ENCODE assay signal across 1 cellular context in the genomic region with DNA sequence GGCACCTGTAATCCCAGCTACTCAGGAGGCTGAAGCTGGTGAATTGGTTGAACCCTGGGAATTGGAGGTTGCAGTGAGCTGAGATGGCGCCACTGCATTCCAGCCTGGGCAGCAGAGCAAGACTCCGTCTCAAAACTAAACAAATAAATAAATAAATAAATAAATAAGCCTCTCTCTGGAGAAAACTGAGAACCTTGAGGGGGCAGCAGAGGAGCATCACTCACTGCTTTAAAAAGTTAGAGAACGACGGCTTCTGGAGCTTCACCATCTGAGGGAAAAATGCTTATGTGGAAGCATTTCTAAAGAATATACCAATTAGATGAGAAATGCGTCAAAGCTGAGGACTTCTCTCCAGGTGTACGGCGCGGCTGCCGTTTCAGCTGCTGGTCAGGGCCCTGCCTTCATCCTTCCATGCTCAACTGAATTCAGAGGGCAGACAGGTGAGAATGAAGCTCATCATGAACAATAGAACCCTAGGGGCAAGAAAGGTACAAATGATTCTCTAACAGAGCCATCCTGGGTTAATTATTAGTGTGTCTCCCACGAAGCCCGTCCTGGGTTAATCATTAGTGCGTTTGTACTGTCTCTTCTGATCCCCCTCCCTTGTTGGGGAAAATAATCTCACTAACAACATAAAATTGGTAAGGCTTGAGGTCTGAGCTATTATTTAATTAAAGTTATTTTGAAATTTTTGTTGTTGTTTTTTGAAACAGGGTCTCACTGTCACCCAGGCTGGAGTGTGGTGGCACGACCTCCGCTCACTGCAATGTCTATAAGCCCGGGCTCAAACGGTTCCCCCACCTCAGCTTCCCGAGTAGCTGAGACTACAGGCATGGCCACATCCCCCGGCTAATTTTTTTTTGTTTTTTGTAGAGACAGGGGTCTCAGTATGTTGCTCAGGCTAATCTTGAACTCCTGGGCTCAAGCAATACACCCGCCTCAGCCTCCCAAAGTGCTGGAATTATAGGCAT.
A peak's percentile ranks its signal among the peaks of the same experiment; 100 is the strongest.
TF ChIP-seq lines count a peak whose summit lies in the region.

No MANE protein-coding gene starts in this region.

TF ChIP-seq in HEK293, 187 proteins besides CTCF, POLR2A, EP300 and RAD21 (continued from another document and continues in another):
- TF ChIP-seq, protein P1, sequence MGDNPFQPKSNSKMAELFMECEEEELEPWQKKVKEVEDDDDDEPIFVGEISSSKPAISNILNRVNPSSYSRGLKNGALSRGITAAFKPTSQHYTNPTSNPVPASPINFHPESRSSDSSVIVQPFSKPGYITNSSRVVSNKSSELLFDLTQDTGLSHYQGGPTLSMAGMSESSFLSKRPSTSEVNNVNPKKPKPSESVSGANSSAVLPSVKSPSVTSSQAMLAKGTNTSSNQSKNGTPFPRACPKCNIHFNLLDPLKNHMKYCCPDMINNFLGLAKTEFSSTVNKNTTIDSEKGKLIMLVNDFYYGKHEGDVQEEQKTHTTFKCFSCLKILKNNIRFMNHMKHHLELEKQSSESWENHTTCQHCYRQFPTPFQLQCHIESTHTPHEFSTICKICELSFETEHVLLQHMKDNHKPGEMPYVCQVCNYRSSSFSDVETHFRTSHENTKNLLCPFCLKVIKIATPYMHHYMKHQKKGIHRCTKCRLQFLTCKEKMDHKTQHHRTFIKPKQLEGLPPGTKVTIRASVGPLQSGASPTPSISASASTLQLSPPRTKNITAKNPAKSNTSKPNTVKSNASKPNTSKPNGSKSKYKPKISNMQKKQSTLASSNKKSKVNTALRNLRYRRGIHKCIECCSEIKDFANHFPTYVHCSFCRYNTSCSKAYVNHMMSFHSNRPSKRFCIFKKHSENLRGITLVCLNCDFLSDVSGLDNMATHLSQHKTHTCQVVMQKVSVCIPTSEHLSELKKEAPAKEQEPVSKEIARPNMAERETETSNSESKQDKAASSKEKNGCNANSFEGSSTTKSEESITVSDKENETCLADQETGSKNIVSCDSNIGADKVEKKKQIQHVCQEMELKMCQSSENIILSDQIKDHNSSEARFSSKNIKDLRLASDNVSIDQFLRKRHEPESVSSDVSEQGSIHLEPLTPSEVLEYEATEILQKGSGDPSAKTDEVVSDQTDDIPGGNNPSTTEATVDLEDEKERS (tag by site-specific recombination; IDR thresholded peaks at IDR 0.05): no peak
- TF ChIP-seq, protein P2, sequence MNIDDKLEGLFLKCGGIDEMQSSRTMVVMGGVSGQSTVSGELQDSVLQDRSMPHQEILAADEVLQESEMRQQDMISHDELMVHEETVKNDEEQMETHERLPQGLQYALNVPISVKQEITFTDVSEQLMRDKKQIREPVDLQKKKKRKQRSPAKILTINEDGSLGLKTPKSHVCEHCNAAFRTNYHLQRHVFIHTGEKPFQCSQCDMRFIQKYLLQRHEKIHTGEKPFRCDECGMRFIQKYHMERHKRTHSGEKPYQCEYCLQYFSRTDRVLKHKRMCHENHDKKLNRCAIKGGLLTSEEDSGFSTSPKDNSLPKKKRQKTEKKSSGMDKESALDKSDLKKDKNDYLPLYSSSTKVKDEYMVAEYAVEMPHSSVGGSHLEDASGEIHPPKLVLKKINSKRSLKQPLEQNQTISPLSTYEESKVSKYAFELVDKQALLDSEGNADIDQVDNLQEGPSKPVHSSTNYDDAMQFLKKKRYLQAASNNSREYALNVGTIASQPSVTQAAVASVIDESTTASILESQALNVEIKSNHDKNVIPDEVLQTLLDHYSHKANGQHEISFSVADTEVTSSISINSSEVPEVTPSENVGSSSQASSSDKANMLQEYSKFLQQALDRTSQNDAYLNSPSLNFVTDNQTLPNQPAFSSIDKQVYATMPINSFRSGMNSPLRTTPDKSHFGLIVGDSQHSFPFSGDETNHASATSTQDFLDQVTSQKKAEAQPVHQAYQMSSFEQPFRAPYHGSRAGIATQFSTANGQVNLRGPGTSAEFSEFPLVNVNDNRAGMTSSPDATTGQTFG (tag by site-specific recombination; IDR thresholded peaks at IDR 0.05; ENCODE audit: borderline replicate concordance): no peak
- TF ChIP-seq ZNF146 (tag by site-specific recombination; IDR thresholded peaks at IDR 0.05) (no peak), ZNF549 (tag by site-specific recombination; IDR thresholded peaks at IDR 0.05) (no peak), ZNF324 (tag by site-specific recombination; IDR thresholded peaks at IDR 0.05) (no peak), SALL2 (tag by site-specific recombination; IDR thresholded peaks at IDR 0.05; ENCODE audit: borderline replicate concordance) (no peak), ZNF302 (tag by site-specific recombination; IDR thresholded peaks at IDR 0.05; ENCODE audit: low read depth) (no peak), HOXA7 (CRISPR knock-in tag; IDR thresholded peaks at IDR 0.05; ENCODE audit: borderline replicate concordance) (no peak), ZNF121 (tag by site-specific recombination; IDR thresholded peaks at IDR 0.05) (peak; percentile 56; the same call in 1 of the 2 replicates), OVOL3 (tag by site-specific recombination; IDR thresholded peaks at IDR 0.05) (no peak), ZNF112 (tag by site-specific recombination; IDR thresholded peaks at IDR 0.05) (no peak), ZFP69B (tag by site-specific recombination; IDR thresholded peaks at IDR 0.05) (no peak), ZNF292 (tag by site-specific recombination; IDR thresholded peaks at IDR 0.05; ENCODE audit: borderline replicate concordance, low read depth) (no peak), ZNF677 (tag by site-specific recombination; IDR thresholded peaks at IDR 0.05) (no peak), ZNF670 (tag by site-specific recombination; IDR thresholded peaks at IDR 0.05; ENCODE audit: low read depth) (no peak), ZNF202 (tag by site-specific recombination; IDR thresholded peaks at IDR 0.05; ENCODE audit: borderline replicate concordance) (no peak), ZNF114 (tag by site-specific recombination; IDR thresholded peaks at IDR 0.05) (no peak), ZBTB17 (tag by site-specific recombination; IDR thresholded peaks at IDR 0.05) (no peak), ZNF24 (tag by site-specific recombination; IDR thresholded peaks at IDR 0.05) (no peak), ZNF248 (tag by site-specific recombination; IDR thresholded peaks at IDR 0.05) (no peak), ZNF48 (tag by site-specific recombination; IDR thresholded peaks at IDR 0.05) (no peak), KLF9 (tag by site-specific recombination; IDR thresholded peaks at IDR 0.05; ENCODE audit: low read depth) (no peak), ZNF184 (tag by site-specific recombination; IDR thresholded peaks at IDR 0.05) (no peak), ZNF426 (tag by site-specific recombination; IDR thresholded peaks at IDR 0.05) (peak; percentile 65), IKZF3 (tag by site-specific recombination; IDR thresholded peaks at IDR 0.05) (no peak), YY1 (tag by site-specific recombination; IDR thresholded peaks at IDR 0.05) (no peak), ZNF747 (tag by site-specific recombination; IDR thresholded peaks at IDR 0.05) (no peak), ZNF561 (tag by site-specific recombination; IDR thresholded peaks at IDR 0.05; ENCODE audit: borderline replicate concordance) (no peak), ZNF140 (tag by site-specific recombination; IDR thresholded peaks at IDR 0.05) (peak; percentile 65; the same call in 1 of the 2 replicates), ZNF629 (tag by site-specific recombination; IDR thresholded peaks at IDR 0.05) (no peak), ZNF768 (tag by site-specific recombination; IDR thresholded peaks at IDR 0.05) (no peak)
- TF ChIP-seq, protein P3, sequence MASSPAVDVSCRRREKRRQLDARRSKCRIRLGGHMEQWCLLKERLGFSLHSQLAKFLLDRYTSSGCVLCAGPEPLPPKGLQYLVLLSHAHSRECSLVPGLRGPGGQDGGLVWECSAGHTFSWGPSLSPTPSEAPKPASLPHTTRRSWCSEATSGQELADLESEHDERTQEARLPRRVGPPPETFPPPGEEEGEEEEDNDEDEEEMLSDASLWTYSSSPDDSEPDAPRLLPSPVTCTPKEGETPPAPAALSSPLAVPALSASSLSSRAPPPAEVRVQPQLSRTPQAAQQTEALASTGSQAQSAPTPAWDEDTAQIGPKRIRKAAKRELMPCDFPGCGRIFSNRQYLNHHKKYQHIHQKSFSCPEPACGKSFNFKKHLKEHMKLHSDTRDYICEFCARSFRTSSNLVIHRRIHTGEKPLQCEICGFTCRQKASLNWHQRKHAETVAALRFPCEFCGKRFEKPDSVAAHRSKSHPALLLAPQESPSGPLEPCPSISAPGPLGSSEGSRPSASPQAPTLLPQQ (tag by site-specific recombination; IDR thresholded peaks at IDR 0.05): no peak
- TF ChIP-seq, protein P4, sequence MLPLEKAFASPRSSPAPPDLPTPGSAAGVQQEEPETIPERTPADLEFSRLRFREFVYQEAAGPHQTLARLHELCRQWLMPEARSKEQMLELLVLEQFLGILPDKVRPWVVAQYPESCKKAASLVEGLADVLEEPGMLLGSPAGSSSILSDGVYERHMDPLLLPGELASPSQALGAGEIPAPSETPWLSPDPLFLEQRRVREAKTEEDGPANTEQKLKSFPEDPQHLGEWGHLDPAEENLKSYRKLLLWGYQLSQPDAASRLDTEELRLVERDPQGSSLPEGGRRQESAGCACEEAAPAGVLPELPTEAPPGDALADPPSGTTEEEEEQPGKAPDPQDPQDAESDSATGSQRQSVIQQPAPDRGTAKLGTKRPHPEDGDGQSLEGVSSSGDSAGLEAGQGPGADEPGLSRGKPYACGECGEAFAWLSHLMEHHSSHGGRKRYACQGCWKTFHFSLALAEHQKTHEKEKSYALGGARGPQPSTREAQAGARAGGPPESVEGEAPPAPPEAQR (tag by site-specific recombination; IDR thresholded peaks at IDR 0.05): no peak
- TF ChIP-seq, protein P5, sequence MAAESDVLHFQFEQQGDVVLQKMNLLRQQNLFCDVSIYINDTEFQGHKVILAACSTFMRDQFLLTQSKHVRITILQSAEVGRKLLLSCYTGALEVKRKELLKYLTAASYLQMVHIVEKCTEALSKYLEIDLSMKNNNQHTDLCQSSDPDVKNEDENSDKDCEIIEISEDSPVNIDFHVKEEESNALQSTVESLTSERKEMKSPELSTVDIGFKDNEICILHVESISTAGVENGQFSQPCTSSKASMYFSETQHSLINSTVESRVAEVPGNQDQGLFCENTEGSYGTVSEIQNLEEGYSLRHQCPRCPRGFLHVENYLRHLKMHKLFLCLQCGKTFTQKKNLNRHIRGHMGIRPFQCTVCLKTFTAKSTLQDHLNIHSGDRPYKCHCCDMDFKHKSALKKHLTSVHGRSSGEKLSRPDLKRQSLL (tag by site-specific recombination; IDR thresholded peaks at IDR 0.05): no peak
- TF ChIP-seq, protein P6, sequence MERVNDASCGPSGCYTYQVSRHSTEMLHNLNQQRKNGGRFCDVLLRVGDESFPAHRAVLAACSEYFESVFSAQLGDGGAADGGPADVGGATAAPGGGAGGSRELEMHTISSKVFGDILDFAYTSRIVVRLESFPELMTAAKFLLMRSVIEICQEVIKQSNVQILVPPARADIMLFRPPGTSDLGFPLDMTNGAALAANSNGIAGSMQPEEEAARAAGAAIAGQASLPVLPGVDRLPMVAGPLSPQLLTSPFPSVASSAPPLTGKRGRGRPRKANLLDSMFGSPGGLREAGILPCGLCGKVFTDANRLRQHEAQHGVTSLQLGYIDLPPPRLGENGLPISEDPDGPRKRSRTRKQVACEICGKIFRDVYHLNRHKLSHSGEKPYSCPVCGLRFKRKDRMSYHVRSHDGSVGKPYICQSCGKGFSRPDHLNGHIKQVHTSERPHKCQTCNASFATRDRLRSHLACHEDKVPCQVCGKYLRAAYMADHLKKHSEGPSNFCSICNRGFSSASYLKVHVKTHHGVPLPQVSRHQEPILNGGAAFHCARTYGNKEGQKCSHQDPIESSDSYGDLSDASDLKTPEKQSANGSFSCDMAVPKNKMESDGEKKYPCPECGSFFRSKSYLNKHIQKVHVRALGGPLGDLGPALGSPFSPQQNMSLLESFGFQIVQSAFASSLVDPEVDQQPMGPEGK (tag by site-specific recombination; IDR thresholded peaks at IDR 0.05): no peak
- TF ChIP-seq, protein P7, sequence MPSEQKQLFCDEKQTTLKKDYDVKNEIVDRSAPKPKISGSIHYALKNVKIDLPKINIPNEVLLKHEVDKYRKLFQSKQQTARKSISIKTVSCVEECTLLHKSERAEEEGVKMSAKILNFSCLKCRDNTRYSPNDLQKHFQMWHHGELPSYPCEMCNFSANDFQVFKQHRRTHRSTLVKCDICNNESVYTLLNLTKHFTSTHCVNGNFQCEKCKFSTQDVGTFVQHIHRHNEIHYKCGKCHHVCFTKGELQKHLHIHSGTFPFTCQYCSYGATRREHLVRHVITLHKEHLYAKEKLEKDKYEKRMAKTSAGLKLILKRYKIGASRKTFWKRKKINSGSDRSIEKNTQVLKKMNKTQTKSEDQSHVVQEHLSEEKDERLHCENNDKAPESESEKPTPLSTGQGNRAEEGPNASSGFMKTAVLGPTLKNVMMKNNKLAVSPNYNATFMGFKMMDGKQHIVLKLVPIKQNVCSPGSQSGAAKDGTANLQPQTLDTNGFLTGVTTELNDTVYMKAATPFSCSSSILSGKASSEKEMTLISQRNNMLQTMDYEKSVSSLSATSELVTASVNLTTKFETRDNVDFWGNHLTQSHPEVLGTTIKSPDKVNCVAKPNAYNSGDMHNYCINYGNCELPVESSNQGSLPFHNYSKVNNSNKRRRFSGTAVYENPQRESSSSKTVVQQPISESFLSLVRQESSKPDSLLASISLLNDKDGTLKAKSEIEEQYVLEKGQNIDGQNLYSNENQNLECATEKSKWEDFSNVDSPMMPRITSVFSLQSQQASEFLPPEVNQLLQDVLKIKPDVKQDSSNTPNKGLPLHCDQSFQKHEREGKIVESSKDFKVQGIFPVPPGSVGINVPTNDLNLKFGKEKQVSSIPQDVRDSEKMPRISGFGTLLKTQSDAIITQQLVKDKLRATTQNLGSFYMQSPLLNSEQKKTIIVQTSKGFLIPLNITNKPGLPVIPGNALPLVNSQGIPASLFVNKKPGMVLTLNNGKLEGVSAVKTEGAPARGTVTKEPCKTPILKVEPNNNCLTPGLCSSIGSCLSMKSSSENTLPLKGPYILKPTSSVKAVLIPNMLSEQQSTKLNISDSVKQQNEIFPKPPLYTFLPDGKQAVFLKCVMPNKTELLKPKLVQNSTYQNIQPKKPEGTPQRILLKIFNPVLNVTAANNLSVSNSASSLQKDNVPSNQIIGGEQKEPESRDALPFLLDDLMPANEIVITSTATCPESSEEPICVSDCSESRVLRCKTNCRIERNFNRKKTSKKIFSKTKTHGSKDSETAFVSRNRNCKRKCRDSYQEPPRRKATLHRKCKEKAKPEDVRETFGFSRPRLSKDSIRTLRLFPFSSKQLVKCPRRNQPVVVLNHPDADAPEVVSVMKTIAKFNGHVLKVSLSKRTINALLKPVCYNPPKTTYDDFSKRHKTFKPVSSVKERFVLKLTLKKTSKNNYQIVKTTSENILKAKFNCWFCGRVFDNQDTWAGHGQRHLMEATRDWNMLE (tag by site-specific recombination; conservative IDR thresholded peaks at IDR 0.05; ENCODE audit: low read depth): peak; percentile 69
- TF ChIP-seq, protein P8, sequence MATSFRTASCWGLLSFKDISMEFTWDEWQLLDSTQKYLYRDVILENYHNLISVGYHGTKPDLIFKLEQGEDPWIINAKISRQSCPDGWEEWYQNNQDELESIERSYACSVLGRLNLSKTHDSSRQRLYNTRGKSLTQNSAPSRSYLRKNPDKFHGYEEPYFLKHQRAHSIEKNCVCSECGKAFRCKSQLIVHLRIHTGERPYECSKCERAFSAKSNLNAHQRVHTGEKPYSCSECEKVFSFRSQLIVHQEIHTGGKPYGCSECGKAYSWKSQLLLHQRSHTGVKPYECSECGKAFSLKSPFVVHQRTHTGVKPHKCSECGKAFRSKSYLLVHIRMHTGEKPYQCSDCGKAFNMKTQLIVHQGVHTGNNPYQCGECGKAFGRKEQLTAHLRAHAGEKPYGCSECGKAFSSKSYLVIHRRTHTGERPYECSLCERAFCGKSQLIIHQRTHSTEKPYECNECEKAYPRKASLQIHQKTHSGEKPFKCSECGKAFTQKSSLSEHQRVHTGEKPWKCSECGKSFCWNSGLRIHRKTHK (tag by site-specific recombination; IDR thresholded peaks at IDR 0.05): no peak
- TF ChIP-seq, protein P9, sequence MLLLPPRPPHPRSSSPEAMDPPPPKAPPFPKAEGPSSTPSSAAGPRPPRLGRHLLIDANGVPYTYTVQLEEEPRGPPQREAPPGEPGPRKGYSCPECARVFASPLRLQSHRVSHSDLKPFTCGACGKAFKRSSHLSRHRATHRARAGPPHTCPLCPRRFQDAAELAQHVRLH (tag by site-specific recombination; IDR thresholded peaks at IDR 0.05): no peak
